Comparison of ENCODE assay signal across 16 cellular contexts in the genomic region with DNA sequence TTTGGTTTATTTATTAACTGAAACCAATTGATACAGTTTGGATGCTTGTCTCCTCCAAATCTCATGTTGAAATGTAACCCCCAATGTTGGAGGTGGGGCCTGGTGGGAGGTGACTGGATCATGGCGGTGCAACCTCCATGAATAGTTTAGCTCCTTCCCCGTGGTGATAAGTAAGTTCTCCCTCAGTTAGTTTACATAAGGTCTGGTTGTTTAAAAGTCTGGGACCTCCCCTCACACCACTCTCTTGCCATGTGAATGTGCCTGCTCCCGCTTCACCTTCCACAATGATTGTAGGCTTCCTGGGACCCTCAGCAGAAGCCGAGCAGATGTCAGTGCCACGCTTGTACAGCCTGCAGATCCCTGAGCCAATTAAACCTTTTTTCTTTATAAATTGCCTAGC. TPM values are rescaled to one million over a fixed set of nuclear protein-coding genes. Genes with fewer than 3 reads are reported as not detected.
DNase-seq lines count a peak whose midpoint lies in the region; ATAC-seq, FAIRE-seq and TF ChIP-seq lines count a peak whose summit lies in the region.
"Had no signal": no experiment of that assay in that cellular context is flagged by ENCODE, and none has a peak within 500 bp of the region (broad histone marks: within the 10 kb centered on the region; RNA-seq: fewer than 3 reads in every experiment).

No MANE protein-coding gene starts in this region.

- H3K79me1 ChIP-seq in H9 (ENCODE audit: insufficient read depth, low read depth, low read length, poor library complexity, severe bottlenecking) (peaks cover 4% of the 10 kb centered on the region), H1 (ENCODE audit: low read depth, low read length) (no peaks in the 10 kb centered on the region; the same call in 1 of the 2 replicates), neuronal stem cell (ENCODE audit: low read depth, low read length) (no peaks in the 10 kb centered on the region)

- H2BK15ac ChIP-seq in H9 (ENCODE audit: low read depth, low read length) = no peak overlapping the region
- 0 out of 2 replicates have a peak overlapping the region, but pooled peaks have one; percentile 54 for H2BK15ac ChIP-seq in H1 (ENCODE audit: low read length)
- H2BK15ac ChIP-seq in neuronal stem cell (ENCODE audit: low read length) = no peak overlapping the region

- no peak overlapping the region for H2BK120ac ChIP-seq in H9 (ENCODE audit: low read depth, low read length, poor library complexity, severe bottlenecking)
- no peak overlapping the region for H2BK120ac ChIP-seq in H1 (replicated peaks; ENCODE audit: low read depth, low read length)
- no peak overlapping the region for H2BK120ac ChIP-seq in neuronal stem cell (ENCODE audit: low read depth, low read length)

- peaks cover 1 to 10% (median 7%) of the 10 kb centered on the region in 3 experiments; a peak in 5 of 7 replicates for H3K36me3 Mint-ChIP-seq in H9 (ENCODE audit: insufficient read depth in 1 of 3, low read depth in 3 of 3)

- no peak overlapping the region for H2BK12ac ChIP-seq in H9 (ENCODE audit: insufficient read length, low read depth, low read length)
- no peak overlapping the region for H2BK12ac ChIP-seq in H1 (ENCODE audit: low read depth, low read length)
- no peak overlapping the region for H2BK12ac ChIP-seq in neuronal stem cell (ENCODE audit: low read length)

- H4K20me1 ChIP-seq in H9 (ENCODE audit: control insufficient read depth, insufficient read depth, insufficient read length) (no peaks in the 10 kb centered on the region), H1 (replicated peaks in 1 of 2; ENCODE audit: control insufficient read depth in 1 of 2, insufficient read depth in 2 of 2, low read length in 2 of 2) (peaks cover 5 to 7% of the 10 kb centered on the region in 2 experiments)

- FAIRE-seq in H1 (lab: Jason Lieb, UNC) = no peak
- FAIRE-seq: A204.1 had no signal

- H3K4me3 Mint-ChIP-seq in H9 = no peak overlapping the region
- H3K4me3 Mint-ChIP-seq: B cell; CD4-positive, alpha-beta T cell; HFFc6 had no signal

- H4K8ac ChIP-seq in H9 (replicated peaks; ENCODE audit: insufficient read length, low read depth, low read length) = no peak overlapping the region
- no peak overlapping the region for H4K8ac ChIP-seq in H1 (ENCODE audit: extremely low read depth, insufficient read depth, low read length)
- H4K8ac ChIP-seq in neuronal stem cell (ENCODE audit: low read depth, low read length) = no peak overlapping the region

- TF ChIP-seq POLR2A in H1 (IDR thresholded peaks at IDR 0.05; ENCODE audit: control extremely low read depth in 1 of 2, low read depth in 2 of 2, low read length in 2 of 2) (no peak), body of pancreas (IDR thresholded peaks at IDR 0.05) (no peak)

- no peak for ATAC-seq in body of pancreas
- ATAC-seq in GM21526 (IDR thresholded peaks at IDR 0.05; ENCODE audit: low FRiP score, unreplicated experiment) = no peak

- peaks cover 6% of the 10 kb centered on the region; the same call in 1 of the 2 replicates for H3K79me2 ChIP-seq in H9 (ENCODE audit: insufficient read depth, low read length)
- peaks cover 4 to 93% of the 10 kb centered on the region in 2 experiments; a peak in 3 of 4 replicates for H3K79me2 ChIP-seq in H1 (ENCODE audit: control insufficient read depth in 1 of 2, insufficient read depth in 2 of 2, low read length in 2 of 2)

- H2BK20ac ChIP-seq in H9 (ENCODE audit: low read depth, low read length, poor library complexity, severe bottlenecking) = no peak overlapping the region
- H2BK20ac ChIP-seq in H1 (ENCODE audit: low read length) = no peak overlapping the region

- peaks cover 48 to 62% of the 10 kb centered on the region in 2 experiments for H3K4me1 Mint-ChIP-seq in H9
- H3K4me1 Mint-ChIP-seq: B cell had no signal

- H2BK5ac ChIP-seq in H9 (ENCODE audit: insufficient read length, low read length) (no peak overlapping the region), H1 (ENCODE audit: low read depth, low read length) (no peak overlapping the region), neuronal stem cell (ENCODE audit: low read length) (no peak overlapping the region)

- H3K14ac ChIP-seq in H9 (ENCODE audit: insufficient read depth, low read length) = no peak overlapping the region
- no peak overlapping the region for H3K14ac ChIP-seq in H1 (ENCODE audit: insufficient read length)
- no peak overlapping the region for H3K14ac ChIP-seq in neuronal stem cell (ENCODE audit: low read length)

- TF ChIP-seq EP300 in H1 (IDR thresholded peaks at IDR 0.05; ENCODE audit: borderline replicate concordance in 1 of 2, low read depth in 2 of 2, low read length in 2 of 2) = no peak

- peaks cover 3% of the 10 kb centered on the region; the same call in 1 of the 2 replicates for H3K4me1 ChIP-seq in H9 (ENCODE audit: insufficient read depth, low read length)
- H3K4me1 ChIP-seq in H1 (replicated peaks in 1 of 4; ENCODE audit: control insufficient read depth in 3 of 4, insufficient read depth in 4 of 4, low read length in 3 of 4) = peaks cover 0 to 11% (median 2%) of the 10 kb centered on the region in 4 experiments; a peak in 4 of 7 replicates
- H3K4me1 ChIP-seq in neuronal stem cell (ENCODE audit: control insufficient read depth in 2 of 2, insufficient read depth in 1 of 2, low read depth in 1 of 2, low read length in 2 of 2) = peaks cover 6 to 9% of the 10 kb centered on the region in 2 donors
- peaks cover 18% of the 10 kb centered on the region for H3K4me1 ChIP-seq in body of pancreas

- no peak overlapping the region for H3T11ph ChIP-seq in H9 (ENCODE audit: low read length)

- peak overlapping the region; percentile 42 to 71 (median 69); a peak in 4 of 7 replicates for H3K27ac Mint-ChIP-seq in H9
- H3K27ac Mint-ChIP-seq: B cell; CD4-positive, alpha-beta T cell; HFFc6 had no signal

- H3K23ac ChIP-seq in H9 (ENCODE audit: insufficient read length, low read depth, low read length) (no peak overlapping the region), H1 (ENCODE audit: insufficient read length) (no peak overlapping the region), neuronal stem cell (ENCODE audit: low read depth, low read length, poor library complexity) (no peak overlapping the region)

- H3K27ac ChIP-seq in H9 (ENCODE audit: insufficient read length, low read depth, low read length) (no peak overlapping the region), H1 (ENCODE audit: low read depth, low read length) (no peak overlapping the region), neuronal stem cell (replicated peaks; ENCODE audit: low read length) (no peak overlapping the region), body of pancreas (no peak overlapping the region)

- TF ChIP-seq RAD21 in H1 (IDR thresholded peaks at IDR 0.05 in 1 of 2, conservative IDR thresholded peaks at IDR 0.05 in 1 of 2; ENCODE audit: low read depth in 2 of 2, low read length in 2 of 2) = no peak

- no peak overlapping the region for H3K56ac ChIP-seq in H9 (ENCODE audit: insufficient read length, low read depth, low read length)
- no peak overlapping the region for H3K56ac ChIP-seq in H1 (replicated peaks; ENCODE audit: insufficient read length, low read depth, low read length)

- H2AK5ac ChIP-seq in H9 (ENCODE audit: insufficient read length, low read length) (no peak overlapping the region), H1 (ENCODE audit: low read depth, low read length) (no peak overlapping the region), neuronal stem cell (ENCODE audit: low read depth, low read length) (no peak overlapping the region)

- H3K27me3 ChIP-seq in H9 (ENCODE audit: insufficient read depth, low read length) = no peaks in the 10 kb centered on the region
- H3K27me3 ChIP-seq in H1 (replicated peaks in 1 of 4; ENCODE audit: control insufficient read depth in 3 of 4, extremely low read depth in 1 of 4, insufficient read depth in 3 of 4, low read length in 3 of 4) = no peaks in the 10 kb centered on the region
- no peaks in the 10 kb centered on the region for H3K27me3 ChIP-seq in neuronal stem cell (ENCODE audit: control insufficient read depth in 3 of 3, insufficient read depth in 3 of 3, low read depth in 1 of 3, low read length in 3 of 3)
- no peaks in the 10 kb centered on the region for H3K27me3 ChIP-seq in body of pancreas

- intact Hi-C loops in body of pancreas (cut with DNase I) = no loop called here

- H3K23me2 ChIP-seq in H9 (ENCODE audit: insufficient read length, low read depth, low read length, poor library complexity, severe bottlenecking) = no peaks in the 10 kb centered on the region
- no peaks in the 10 kb centered on the region for H3K23me2 ChIP-seq in H1 (ENCODE audit: low read depth, low read length)

- no peak overlapping the region for H2AFZ ChIP-seq in H9 (ENCODE audit: low read length)
- no peak overlapping the region for H2AFZ ChIP-seq in H1 (ENCODE audit: low read length)
- no peak overlapping the region for H2AFZ ChIP-seq in neuronal stem cell (ENCODE audit: low read length)

- H3K4ac ChIP-seq in H9 (ENCODE audit: low read depth, low read length) = no peak overlapping the region
- no peak overlapping the region for H3K4ac ChIP-seq in H1 (replicated peaks; ENCODE audit: insufficient read length, low read depth, low read length)
- H3K4ac ChIP-seq in neuronal stem cell (ENCODE audit: low read length) = no peak overlapping the region

- TF ChIP-seq CTCF in H9 (conservative IDR thresholded peaks at IDR 0.05) (no peak), H1 (IDR thresholded peaks at IDR 0.05; ENCODE audit: control extremely low read depth in 1 of 3, insufficient read depth in 1 of 3, low read depth in 1 of 3, low read length in 3 of 3) (no peak), body of pancreas (IDR thresholded peaks at IDR 0.05) (no peak)

- H3K4me3 ChIP-seq in H1 (ENCODE audit: extremely low read depth in 1 of 4, insufficient read depth in 2 of 4, low read depth in 3 of 4, low read length in 4 of 4) (no peak overlapping the region), neuronal stem cell (ENCODE audit: low read length in 2 of 2) (no peak overlapping the region), body of pancreas (no peak overlapping the region)

- H3K27me3 Mint-ChIP-seq in H9 (ENCODE audit: low read depth) = no peaks in the 10 kb centered on the region
- H3K27me3 Mint-ChIP-seq: CD4-positive, alpha-beta T cell had no signal

- CTCF ChIA-PET in H1 (lab: Charles Lee; ENCODE audit: partially characterized antibody) = interaction anchor here (0.9 to 1.1 kb wide), 2 partner anchors 12 to 14 kb away, joined by 4 to 5 read pairs; no protein-coding TSS in a partner anchor

- no CpG with 5 or more reads among the region's 5 CpGs for WGBS in H9 (ENCODE audit: extremely low coverage, insufficient read length, low lambda C conversion rate)
- 75% methylated on average over 5 of the region's 5 CpGs; no CpG with 5 or more reads in 1 of the 2 experiments for WGBS in H1 (ENCODE audit: extremely low coverage in 1 of 2, insufficient coverage in 1 of 2, insufficient read length in 1 of 2, insufficient replicate concordance in 2 of 2, low coverage in 1 of 2, low lambda C conversion rate in 2 of 2, missing lambda C conversion rate in 1 of 2), 2 experiments
- WGBS in neuronal stem cell (ENCODE audit: extremely low coverage in 2 of 2, insufficient read length in 2 of 2, insufficient replicate concordance in 1 of 2), 2 donors = no CpG with 5 or more reads among the region's 5 CpGs
- WGBS in body of pancreas, 2 donors = 75 to 77% methylated on average over 5 of the region's 5 CpGs

- POLR2A ChIA-PET in H1 (lab: Charles Lee; ENCODE audit: partially characterized antibody) = interaction anchor here (1.5 kb wide), 1 partner anchor 12 kb away, joined by 5 read pairs; no protein-coding TSS in a partner anchor

- 0 out of 5 replicates have a peak, but pooled peaks cover 0 to 3% of the 10 kb centered on the region in 2 experiments for H3K9me3 Mint-ChIP-seq in H9
- H3K9me3 Mint-ChIP-seq: CD4-positive, alpha-beta T cell; HFFc6 had no signal

- no peaks in the 10 kb centered on the region for H3K9me3 ChIP-seq in H9 (ENCODE audit: control insufficient read depth, low read depth, low read length)
- H3K9me3 ChIP-seq in H1 (ENCODE audit: insufficient read depth in 2 of 2, low read depth in 1 of 2, low read length in 1 of 2) = no peaks in the 10 kb centered on the region
- H3K9me3 ChIP-seq in neuronal stem cell (replicated peaks in 1 of 2; ENCODE audit: control insufficient read depth in 2 of 2, insufficient read depth in 1 of 2, low read depth in 1 of 2, low read length in 2 of 2) = no peaks in the 10 kb centered on the region
- H3K9me3 ChIP-seq in body of pancreas = no peaks in the 10 kb centered on the region

- H3K9ac ChIP-seq in H9 (ENCODE audit: extremely low read depth, insufficient read length, low read length) = no peak overlapping the region
- no peak overlapping the region for H3K9ac ChIP-seq in H1 (replicated peaks in 1 of 4; ENCODE audit: extremely low read depth in 1 of 4, low read depth in 3 of 4, low read length in 3 of 4)
- H3K9ac ChIP-seq in neuronal stem cell (ENCODE audit: low read depth, low read length, poor library complexity) = no peak overlapping the region

- no peak for DNase-seq in H9
- DNase-seq in NCI-H2227 treated with DMSO at 0.1 percent for 48 hours (lab: John Stamatoyannopoulos, UW) = peak; percentile 31
- no peak for DNase-seq in H1 (ENCODE audit: low read depth in 1 of 2, low spot score in 2 of 2)
- DNase-seq in neuronal stem cell (ENCODE audit: low spot score) = no peak
- DNase-seq in NCI-H748 (lab: John Stamatoyannopoulos, UW; ENCODE audit: unreplicated experiment) = no peak
- DNase-seq in body of pancreas = no peak
- DNase-seq: C1 segment of cervical spinal cord; Calu3; CD4-positive, alpha-beta T cell; DMS 273 treated with DMSO at 0.1 percent for 48 hours; GOT3; HCEC 1CT; HFFc6 had no signal

- H3K18ac ChIP-seq in H9 (ENCODE audit: insufficient read length, low read depth, low read length) (no peak overlapping the region), H1 (ENCODE audit: extremely low read depth, low read length) (no peak overlapping the region), neuronal stem cell (ENCODE audit: low read length) (peak overlapping the region; percentile 52)

- H4K91ac ChIP-seq in H9 (ENCODE audit: insufficient read length, low read depth, low read length) = no peak overlapping the region
- H4K91ac ChIP-seq in H1 (replicated peaks; ENCODE audit: insufficient read length, low read length) = no peak overlapping the region
- no peak overlapping the region for H4K91ac ChIP-seq in neuronal stem cell (ENCODE audit: low read depth, low read length, poor library complexity)

- H4K5ac ChIP-seq in H9 (ENCODE audit: insufficient read length, low read depth, low read length) = no peak overlapping the region
- no peak overlapping the region for H4K5ac ChIP-seq in H1 (ENCODE audit: insufficient read length, low read depth, low read length)

- H3K4me2 ChIP-seq in H9 (ENCODE audit: insufficient read depth, insufficient read length, low read length) (no peak overlapping the region), H1 (ENCODE audit: insufficient read depth in 1 of 2, low read depth in 2 of 2, low read length in 2 of 2) (no peak overlapping the region), neuronal stem cell (ENCODE audit: insufficient read depth, low read length, poor library complexity, severe bottlenecking) (no peak overlapping the region)

- H3K36me3 ChIP-seq in H1 (ENCODE audit: control insufficient read depth in 2 of 4, insufficient read depth in 4 of 4, low read length in 3 of 4) (no peaks in the 10 kb centered on the region; a peak in 1 of 8 replicates), neuronal stem cell (replicated peaks in 1 of 2; ENCODE audit: control insufficient read depth in 2 of 2, insufficient read depth in 2 of 2, low read length in 2 of 2) (no peaks in the 10 kb centered on the region), body of pancreas (replicated peaks in 1 of 2; ENCODE audit: insufficient read depth in 1 of 2, low read depth in 2 of 2) (no peaks in the 10 kb centered on the region)

RNA-seq across cellular contexts. Expression of a gene that starts 15.2 kb away (rescaled TPM):
- 50.2 and 51.1 TPM in 2 replicates for total RNA-seq in H9 (2021)
- 66.9 and 67.0 TPM in 2 replicates for total RNA-seq in H1 (2021; fragmentation: NEBNext Ultra II Directional; extraction: Animal tissue kit (Norgen Biotek cat#: 25700))
- 13.5 and 15.0 TPM in 2 replicates for polyA plus RNA-seq in H1 (2011; rRNA removed)
- polyA plus RNA-seq in H1 (2011; cell fraction: cytosol; rRNA removed) = 20.4 TPM
- 32.0 TPM for polyA plus RNA-seq in H1 (2011; cell fraction: nucleus; rRNA removed)
- polyA plus RNA-seq in H1 (2012, experiment 1 of 2) = 41.9 to 51.0 TPM (median 46.3 TPM) in 4 replicates
- 6.3 TPM for polyA plus RNA-seq in H1 (2012, experiment 2 of 2)
- 52.7 TPM for polyA plus RNA-seq in H1 (2013, experiment 1 of 2)
- polyA plus RNA-seq in H1 (2013, experiment 2 of 2) = 52.0 TPM
- polyA minus RNA-seq in H1 (2011; rRNA and poly(A)+ RNA removed) = 17.3 and 17.8 TPM in 2 replicates
- 17.9 TPM for polyA minus RNA-seq in H1 (2011; cell fraction: cytosol; rRNA and poly(A)+ RNA removed)
- polyA minus RNA-seq in H1 (2011; cell fraction: nucleus; rRNA and poly(A)+ RNA removed) = 25.5 TPM
- polyA plus RNA-seq in neuronal stem cell (2013, experiment 1 of 2) = 2.2 TPM
- polyA plus RNA-seq in neuronal stem cell (2013, experiment 2 of 2) = 1.7 TPM
- 10 to 100 TPM; 19.7 to 28.7 TPM for total RNA-seq in body of pancreas
